ENCODE assay signal across 8 cellular contexts in the genomic region with DNA sequence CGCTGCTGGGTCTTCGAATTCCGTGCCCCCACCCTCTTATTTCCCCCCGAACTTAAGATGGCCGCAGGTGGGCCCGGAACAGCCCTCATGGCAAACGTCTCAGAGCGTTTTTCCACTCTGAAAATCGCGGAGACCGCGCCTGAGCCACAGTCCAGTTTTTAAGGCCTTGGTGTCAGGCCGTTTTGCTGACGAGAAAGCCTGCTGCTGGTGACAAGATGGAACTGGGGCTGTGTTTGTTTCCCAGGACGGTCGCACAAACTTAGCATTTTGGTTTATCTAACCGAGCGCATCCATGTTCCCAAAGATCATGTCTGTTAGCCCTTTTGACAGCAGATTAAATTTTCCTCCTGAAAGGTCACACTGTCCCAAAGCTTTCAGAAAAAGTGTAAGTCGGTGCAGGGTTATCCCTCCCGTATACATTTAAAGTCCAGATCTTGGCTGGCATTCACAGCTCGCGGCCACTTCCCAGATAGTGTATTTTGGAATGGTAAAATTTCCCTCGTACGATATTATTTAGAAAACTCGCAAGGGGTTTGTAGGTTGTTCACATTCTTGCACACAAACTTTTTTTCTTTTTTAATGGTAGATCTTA. TPM values are rescaled to one million over a fixed set of nuclear protein-coding genes. Genes with fewer than 3 reads are reported as not detected.
DNase-seq lines count a peak whose midpoint lies in the region; ATAC-seq and TF ChIP-seq lines count a peak whose summit lies in the region.

No MANE protein-coding gene starts in this region.

- H3K4me1 ChIP-seq in neutrophil (ENCODE audit: control insufficient read depth in 1 of 2, insufficient read depth in 1 of 2, low read depth in 1 of 2, low read length in 1 of 2) = peaks cover 28 to 31% of the 10 kb centered on the region in 2 experiments

- H3K36me3 Mint-ChIP-seq in IgD-negative memory B cell (no peaks in the 10 kb centered on the region), T-helper 17 cell (ENCODE audit: low read depth) (peaks cover 5% of the 10 kb centered on the region)

- no peak for TF ChIP-seq CTCF in fibroblast of mammary gland (conservative IDR thresholded peaks at IDR 0.05; ENCODE audit: control insufficient read depth, insufficient read depth, low read depth, low read length)
- TF ChIP-seq CTCF in neutrophil (IDR thresholded peaks at IDR 0.05) = no peak

- no peaks in the 10 kb centered on the region for H3K9me3 Mint-ChIP-seq in IgD-negative memory B cell

- H3K4me1 Mint-ChIP-seq in IgD-negative memory B cell = peaks cover 9 to 39% (median 24%) of the 10 kb centered on the region in 3 donors
- H3K4me1 Mint-ChIP-seq in T-helper 17 cell = peaks cover 30% of the 10 kb centered on the region

- H3K27ac Mint-ChIP-seq in IgD-negative memory B cell = peak overlapping the region; percentile 100
- H3K27ac Mint-ChIP-seq in T-helper 17 cell = peak overlapping the region; percentile 99

- H3K27ac ChIP-seq in neutrophil = peak overlapping the region; percentile 95

- no peaks in the 10 kb centered on the region for H3K36me3 ChIP-seq in neutrophil

- H3K27me3 Mint-ChIP-seq in IgD-negative memory B cell = peaks cover 1% of the 10 kb centered on the region
- H3K27me3 Mint-ChIP-seq in T-helper 17 cell = no peaks in the 10 kb centered on the region

- H3K4me3 ChIP-seq in fibroblast of mammary gland (ENCODE audit: control insufficient read depth, low read depth, low read length) = peak overlapping the region; percentile 96
- H3K4me3 ChIP-seq in neutrophil (ENCODE audit: low read depth in 1 of 2, low read length in 1 of 2) = peak overlapping the region; percentile 87 to 93

- ATAC-seq in GM21723 (IDR thresholded peaks at IDR 0.05; ENCODE audit: unreplicated experiment) (peak; percentile 53), T-helper 17 cell (peak; percentile 61)

- H3K27me3 ChIP-seq in neutrophil = no peaks in the 10 kb centered on the region

- H3K4me3 Mint-ChIP-seq in IgD-negative memory B cell (peak overlapping the region; percentile 99 to 100 (median 100)), T-helper 17 cell (peak overlapping the region; percentile 98)

- H3K9me3 ChIP-seq in T-helper 17 cell (ENCODE audit: control insufficient read depth, low read length, poor library complexity, severe bottlenecking) (no peaks in the 10 kb centered on the region), neutrophil (no peaks in the 10 kb centered on the region)

- DNase-seq in DMS79 (lab: John Stamatoyannopoulos, UW) = peak; percentile 67
- DNase-seq in DMS79 treated with DMSO at 0.1 percent for 48 hours (lab: John Stamatoyannopoulos, UW) = no peak
- no peak for DNase-seq in T-helper 17 cell
- no peak for DNase-seq in fibroblast of mammary gland (ENCODE audit: low read depth)
- DNase-seq in T-helper 9 cell = no peak

RNA-seq across cellular contexts. Expression of gene SREK1, which starts 0.8 kb away (rescaled TPM):
- 25.9 TPM for polyA plus RNA-seq in IgD-negative memory B cell
- 100 to 1,000 TPM; 151 to 154 TPM for total RNA-seq in T-helper 17 cell
